Comparison of ENCODE assay signal across 8 cellular contexts in genomic region chr1:230643887-230644286, GRCh38. TPM values are rescaled to one million over a fixed set of nuclear protein-coding genes. Genes with fewer than 3 reads are reported as not detected.
DNase-seq lines count a peak whose midpoint lies in the region; ATAC-seq lines count a peak whose summit lies in the region.

No MANE protein-coding gene starts in this region.

- H3K27me3 Mint-ChIP-seq in T-helper 2 cell treated with Interferon-gamma antibody and Interleukin-4, amounts not matched to agents 5 μg/mL and 100 μg/mL, for 36 hours (ENCODE audit: low read depth), result peaks cover 8% of the 10 kb centered on the region

- H3K4me1 Mint-ChIP-seq in T-helper 2 cell treated with Interferon-gamma antibody and Interleukin-4, amounts not matched to agents 5 μg/mL and 100 μg/mL, for 36 hours (ENCODE audit: low read depth), result peaks cover 41% of the 10 kb centered on the region

- no peak overlapping the region for H3K27ac ChIP-seq in iPS-18a (ENCODE audit: low read length)

- no peaks in the 10 kb centered on the region for H3K9me3 ChIP-seq in iPS-18a (ENCODE audit: control insufficient read depth, low read depth, low read length)

- H3K9me3 Mint-ChIP-seq in T-helper 2 cell treated with Interferon-gamma antibody and Interleukin-4, amounts not matched to agents 5 μg/mL and 100 μg/mL, for 36 hours, result no peaks in the 10 kb centered on the region

- H3K27ac Mint-ChIP-seq in T-helper 2 cell treated with Interferon-gamma antibody and Interleukin-4, amounts not matched to agents 5 μg/mL and 100 μg/mL, for 36 hours, result no peak overlapping the region

- peaks cover 11% of the 10 kb centered on the region for H3K4me1 ChIP-seq in iPS-18a (ENCODE audit: control insufficient read depth, low read depth, low read length)

- peak; percentile 23 for DNase-seq in stimulated activated CD4-positive, alpha-beta T cell treated with anti-CD3 and anti-CD28 coated beads, Interleukin-15, amount 100 ng/mL, for 24 hours
- no peak for DNase-seq in stimulated activated CD4-positive, alpha-beta T cell treated with anti-CD3 and anti-CD28 coated beads, Interleukin-4, amount 100 ng/mL, for 1 hour
- peak; percentile 25 for DNase-seq in T-helper 2 cell treated with Interferon-gamma antibody and Interleukin-4, amounts not matched to agents 5 μg/mL and 100 μg/mL, for 36 hours (ENCODE audit: low spot score)
- DNase-seq in C1 segment of cervical spinal cord (lab: John Stamatoyannopoulos, UW) (no peak), cerebellum (ENCODE audit: low spot score) (no peak), NCI-H2171 (lab: John Stamatoyannopoulos, UW) (no peak)

- H3K27me3 ChIP-seq in iPS-18a (ENCODE audit: control insufficient read depth, insufficient read depth, low read length), result no peaks in the 10 kb centered on the region

- no peak for ATAC-seq in HG02938 (IDR thresholded peaks at IDR 0.05; ENCODE audit: unreplicated experiment)

- no peak overlapping the region for H3K9ac ChIP-seq in iPS-18a (ENCODE audit: low read length)

- peaks cover 6% of the 10 kb centered on the region for H3K36me3 Mint-ChIP-seq in T-helper 2 cell treated with Interferon-gamma antibody and Interleukin-4, amounts not matched to agents 5 μg/mL and 100 μg/mL, for 36 hours (ENCODE audit: low read depth)

- peak overlapping the region; percentile 85 for H3K4me3 ChIP-seq in iPS-18a (ENCODE audit: low read length)

- peak overlapping the region; percentile 96 for H3K4me3 Mint-ChIP-seq in T-helper 2 cell treated with Interferon-gamma antibody and Interleukin-4, amounts not matched to agents 5 μg/mL and 100 μg/mL, for 36 hours

- no peaks in the 10 kb centered on the region for H3K36me3 ChIP-seq in iPS-18a (ENCODE audit: control insufficient read depth, low read depth, low read length)

RNA-seq across cellular contexts. Expression of gene COG2, which starts 1.6 kb away (rescaled TPM):
- 24.0 TPM for total RNA-seq in cerebellum

Comparison
In these comparisons a context has a peak if more than half of its experiments do, and no peak if none do; other contexts are left out.
1. DNase-seq: peak in stimulated activated CD4-positive, alpha-beta T cell treated with anti-CD3 and anti-CD28 coated beads, Interleukin-15, amount 100 ng/mL, for 24 hours (single experiment) and T-helper 2 cell treated with Interferon-gamma antibody and Interleukin-4, amounts not matched to agents 5 μg/mL and 100 μg/mL, for 36 hours (single experiment); none in stimulated activated CD4-positive, alpha-beta T cell treated with anti-CD3 and anti-CD28 coated beads, Interleukin-4, amount 100 ng/mL, for 1 hour (single experiment), C1 segment of cervical spinal cord (0 of 14), cerebellum (single experiment) and NCI-H2171 (single experiment).